In genomic region chr11:113505541-113506375, GRCh38 we compare ENCODE assay signal across 10 cellular contexts. TPM values are rescaled to one million over a fixed set of nuclear protein-coding genes. Genes with fewer than 3 reads are reported as not detected.
DNase-seq lines count a peak whose midpoint lies in the region; ATAC-seq, FAIRE-seq and TF ChIP-seq lines count a peak whose summit lies in the region.
"Had no signal": no experiment of that assay in that cellular context is flagged by ENCODE, and none has a peak within 500 bp of the region (broad histone marks: within the 10 kb centered on the region; RNA-seq: fewer than 3 reads in every experiment).

No MANE protein-coding gene starts in this region.

- H3K27me3 Mint-ChIP-seq in immature natural killer cell (ENCODE audit: low read depth in 3 of 3) = peaks cover 5 to 9% (median 9%) of the 10 kb centered on the region in 3 donors

- H3K4me3 Mint-ChIP-seq in immature natural killer cell = no peak overlapping the region

- H3K4me3 ChIP-seq in fibroblast of mammary gland (ENCODE audit: control insufficient read depth, low read depth, low read length) (no peak overlapping the region), pancreas (no peak overlapping the region)

- no peak overlapping the region for H3K27ac ChIP-seq in pancreas

- no peak for FAIRE-seq in pancreas (lab: Jason Lieb, UNC)
- FAIRE-seq: G401.6 had no signal

- no peaks in the 10 kb centered on the region for H3K36me3 Mint-ChIP-seq in immature natural killer cell

- ATAC-seq in pancreas (peak in 3 of 4 donors; percentile 37 to 66 (median 51)), GM19351 (IDR thresholded peaks at IDR 0.05; ENCODE audit: unreplicated experiment) (no peak), HG03025 (IDR thresholded peaks at IDR 0.05; ENCODE audit: low FRiP score, unreplicated experiment) (no peak)

- DNase-seq in ELR (ENCODE audit: low read depth) (peak; percentile 82), NCI-H69 (lab: John Stamatoyannopoulos, UW) (peak; percentile 59), fibroblast of mammary gland (ENCODE audit: low read depth) (peak; percentile 10), pancreas (no peak), immature natural killer cell (no peak)
- DNase-seq in activated T-cell treated with anti-CD3 and anti-CD28 coated beads, Interleukin-2, amount 50 U/mL, for 1 hour = no peak
- DNase-seq: cerebellar nuclear complex had no signal

- no peaks in the 10 kb centered on the region for H3K9me3 ChIP-seq in pancreas

- H3K9me3 Mint-ChIP-seq in immature natural killer cell = peaks cover 0 to 2% (median 0%) of the 10 kb centered on the region in 6 donors

- TF ChIP-seq CTCF in fibroblast of mammary gland (conservative IDR thresholded peaks at IDR 0.05; ENCODE audit: control insufficient read depth, insufficient read depth, low read depth, low read length) = no peak
- no peak for TF ChIP-seq CTCF in pancreas (IDR thresholded peaks at IDR 0.05)

- H3K27me3 ChIP-seq in pancreas = no peaks in the 10 kb centered on the region

- H3K4me1 ChIP-seq in pancreas = no peaks in the 10 kb centered on the region

- no peaks in the 10 kb centered on the region for H3K4me1 Mint-ChIP-seq in immature natural killer cell

- 22 to 23% methylated on average over 12 of the region's 12 CpGs for WGBS in pancreas, 2 donors

- intact Hi-C loops in pancreas (cut with DNase I) = no loop called here

- H3K36me3 ChIP-seq in pancreas = no peaks in the 10 kb centered on the region

- no peak overlapping the region for H3K27ac Mint-ChIP-seq in immature natural killer cell

RNA-seq across cellular contexts. Expression of gene DRD2, which starts 30.6 kb away (rescaled TPM):
- under 1 TPM in 1 of 6 donors, not detected in 5; 0.34 TPM for total RNA-seq in pancreas
- polyA plus RNA-seq in pancreas = under 1 TPM; 0.19 to 0.63 TPM
- not detected for polyA plus RNA-seq in immature natural killer cell

Comparison
In these comparisons a context has a peak if more than half of its experiments do, and no peak if none do; other contexts are left out.
1. DNase-seq: peak in ELR (single experiment), NCI-H69 (single experiment) and fibroblast of mammary gland (single experiment); none in pancreas (0 of 6), activated T-cell treated with anti-CD3 and anti-CD28 coated beads, Interleukin-2, amount 50 U/mL, for 1 hour (single experiment) and immature natural killer cell (0 of 3).
2. ATAC-seq: peak in pancreas (3 of 4); none in GM19351 (single experiment) and HG03025 (single experiment).